23 cellular contexts compared by ENCODE assay signal in the genomic region with DNA sequence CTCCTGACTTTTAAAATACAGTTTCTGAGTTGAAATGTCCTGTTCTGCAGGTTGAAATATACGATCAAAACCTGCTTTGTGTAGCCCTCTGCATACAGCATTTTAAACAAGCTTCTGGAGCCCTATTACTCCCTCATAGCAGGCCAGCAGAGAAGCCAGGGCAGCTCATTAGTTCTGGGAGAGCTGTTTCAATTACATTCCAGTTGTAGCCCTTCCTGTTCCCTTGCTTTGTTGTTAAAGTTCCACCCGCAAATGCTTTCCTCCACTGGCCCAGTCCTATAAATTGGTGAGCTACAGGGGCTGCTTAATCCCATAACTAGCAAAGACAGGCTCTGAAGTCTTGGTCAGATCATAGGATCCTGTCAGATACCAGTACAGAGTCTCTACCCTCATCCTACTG.
"Had no signal": no experiment of that assay in that cellular context is flagged by ENCODE, and none has a peak within 500 bp of the region (broad histone marks: within the 10 kb centered on the region; RNA-seq: fewer than 3 reads in every experiment).

No MANE protein-coding gene starts in this region.

- H3K9me3 Mint-ChIP-seq: immature natural killer cell; natural killer cell treated with Interleukin-12 subunit alpha and Interleukin-12 subunit beta and Interleukin-15 and Interleukin-18, amount 100 ng/mL, for 72 hours; neural crest cell; stimulated activated memory B cell treated with anti-CD40 and anti-IgM and Interleukin-4, amounts not matched to agents 10 μg/mL and 1 μg/mL and 100 μg/mL, for 72 hours; stimulated activated naive CD8-positive, alpha-beta T cell treated with anti-CD3 and anti-CD28 coated beads, Interleukin-15, amount 100 ng/mL, for 72 hours; type B pancreatic cell had no signal

- ATAC-seq: left colon; mucosa of descending colon; naive thymus-derived CD4-positive, alpha-beta T cell; psoas muscle; right lobe of liver; stimulated activated memory B cell treated with anti-CD40 and anti-IgM and Interleukin-4, amounts not matched to agents 10 μg/mL and 1 μg/mL and 100 μg/mL, for 72 hours had no signal

- H3K36me3 Mint-ChIP-seq: natural killer cell treated with Interleukin-12 subunit alpha and Interleukin-12 subunit beta and Interleukin-15 and Interleukin-18, amount 100 ng/mL, for 72 hours had no signal

- H3K27me3 Mint-ChIP-seq: naive thymus-derived CD4-positive, alpha-beta T cell; natural killer cell treated with Interleukin-12 subunit alpha and Interleukin-12 subunit beta and Interleukin-15 and Interleukin-18, amount 100 ng/mL, for 72 hours; stimulated activated memory B cell treated with anti-CD40 and anti-IgM and Interleukin-4, amounts not matched to agents 10 μg/mL and 1 μg/mL and 100 μg/mL, for 72 hours; stimulated activated naive CD8-positive, alpha-beta T cell treated with anti-CD3 and anti-CD28 coated beads, Interleukin-15, amount 100 ng/mL, for 72 hours; type B pancreatic cell had no signal

- H3K27ac Mint-ChIP-seq: natural killer cell treated with Interleukin-12 subunit alpha and Interleukin-12 subunit beta and Interleukin-15 and Interleukin-18, amount 100 ng/mL, for 72 hours; stimulated activated memory B cell treated with anti-CD40 and anti-IgM and Interleukin-4, amounts not matched to agents 10 μg/mL and 1 μg/mL and 100 μg/mL, for 72 hours; type B pancreatic cell had no signal

- H3K4me3 Mint-ChIP-seq: immature natural killer cell; naive thymus-derived CD4-positive, alpha-beta T cell; neural crest cell; stimulated activated memory B cell treated with anti-CD40 and anti-IgM and Interleukin-4, amounts not matched to agents 10 μg/mL and 1 μg/mL and 100 μg/mL, for 72 hours; stimulated activated naive CD8-positive, alpha-beta T cell treated with anti-CD3 and anti-CD28 coated beads, Interleukin-15, amount 100 ng/mL, for 72 hours; type B pancreatic cell had no signal

- DNase-seq: hypothalamus; immature natural killer cell; kidney; left colon; left ventricle myocardium inferior; midbrain; mucosa of descending colon; naive thymus-derived CD4-positive, alpha-beta T cell; occipital lobe; psoas muscle; right lobe of liver; stimulated activated CD4-positive, alpha-beta T cell treated with anti-CD3 and anti-CD28 coated beads, Interleukin-1b, Interleukin-23, amount 100 ng/mL, for 48 hours; stimulated activated CD4-positive, alpha-beta T cell treated with anti-CD3 and anti-CD28 coated beads, Interleukin-2, amount 100 ng/mL, for 48 hours; stimulated activated CD4-positive, alpha-beta T cell treated with anti-CD3 and anti-CD28 coated beads, Interleukin-4, amount 100 ng/mL, for 4 hours; stimulated activated CD8-positive, alpha-beta memory T cell treated with anti-CD3 and anti-CD28 coated beads, Interleukin-4, amount 100 ng/mL, for 48 hours; stimulated activated naive CD4-positive, alpha-beta T cell treated with Interleukin-2 at 50 U/mL for 16 hours; stimulated activated naive CD8-positive, alpha-beta T cell treated with anti-CD3 and anti-CD28 coated beads, Interleukin-15, amount 100 ng/mL, for 72 hours; substantia nigra; uterus had no signal
